Comparison of ENCODE assay signal across 14 cellular contexts in genomic region chr22:19666663-19667593, GRCh38. TPM values are rescaled to one million over a fixed set of nuclear protein-coding genes. Genes with fewer than 3 reads are reported as not detected.
DNase-seq lines count a peak whose midpoint lies in the region; ATAC-seq, FAIRE-seq and TF ChIP-seq lines count a peak whose summit lies in the region.
"Had no signal": no experiment of that assay in that cellular context is flagged by ENCODE, and none has a peak within 500 bp of the region (broad histone marks: within the 10 kb centered on the region; RNA-seq: fewer than 3 reads in every experiment).

No MANE protein-coding gene starts in this region.

- H3K4me2 ChIP-seq in GM23338: no peak overlapping the region
- H3K4me2 ChIP-seq in K562 (ENCODE audit: insufficient read depth, low read length): no peak overlapping the region

- H3K4me3 Mint-ChIP-seq in GM23338: no peak overlapping the region
- H3K4me3 Mint-ChIP-seq: activated B cell treated with CpG ODN at 0.5 μM for 24 hours; CD8-positive, alpha-beta memory T cell had no signal

- H3K27ac Mint-ChIP-seq in GM23338: no peak overlapping the region
- H3K27ac Mint-ChIP-seq: activated B cell treated with CpG ODN at 0.5 μM for 24 hours; CD8-positive, alpha-beta memory T cell had no signal

- H3K9me3 Mint-ChIP-seq in GM23338: peaks cover 4% of the 10 kb centered on the region; the same call in 1 of the 3 replicates
- H3K9me3 Mint-ChIP-seq: activated B cell treated with CpG ODN at 0.5 μM for 24 hours; CD8-positive, alpha-beta memory T cell had no signal

- H3K9me2 ChIP-seq in GM23338 (ENCODE audit: insufficient read depth): peaks cover 9% of the 10 kb centered on the region

- intact Hi-C loops in K562 (cut with micrococcal nuclease): loop anchor here (10.0 kb wide), 2 partner anchors 48 to 62 kb away; partner anchors contain the start of gene SEPTIN5
- intact Hi-C loops in spleen (cut with DNase I; ENCODE audit: low total_unique reads): no loop called here

- H3K27me3 Mint-ChIP-seq in GM23338 (ENCODE audit: insufficient read depth, low read depth, poor library complexity): peaks cover 8% of the 10 kb centered on the region

- H3K4me3 ChIP-seq in GM23338: no peak overlapping the region
- H3K4me3 ChIP-seq in K562: no peak overlapping the region
- no peak overlapping the region for H3K4me3 ChIP-seq in fibroblast of pulmonary artery (replicated peaks; ENCODE audit: low read depth, low read length)
- no peak overlapping the region for H3K4me3 ChIP-seq in spleen

- no peaks in the 10 kb centered on the region for H3F3A ChIP-seq in GM23338 (replicated peaks; ENCODE audit: low read depth)

- TF ChIP-seq RAD21 in K562 (CRISPR knock-in tag; conservative IDR thresholded peaks at IDR 0.05 in 1 of 2, IDR thresholded peaks at IDR 0.05 in 1 of 2): no peak; a peak in 1 of 4 replicates

- no peak for FAIRE-seq in K562 (lab: Jason Lieb, UNC)

- CTCF ChIA-PET in K562 (lab: Yijun Ruan, JAX; ENCODE audit: low intra/inter-chr PET ratio): interaction anchor here (0.7 kb wide), 1 partner anchor 109 kb away, joined by 3 read pairs; no protein-coding TSS in a partner anchor

- H3K36me3 ChIP-seq in GM23338 (ENCODE audit: insufficient read depth) (no peaks in the 10 kb centered on the region), K562 (ENCODE audit: control insufficient read depth, insufficient read depth, low read length) (no peaks in the 10 kb centered on the region), spleen (no peaks in the 10 kb centered on the region)

- H3K4me1 ChIP-seq in GM23338 (ENCODE audit: insufficient read depth) (peaks cover 3% of the 10 kb centered on the region; the same call in 1 of the 2 replicates), K562 (replicated peaks in 1 of 2; ENCODE audit: control insufficient read depth in 2 of 2, insufficient read depth in 2 of 2, low read length in 2 of 2) (peaks cover 15 to 19% of the 10 kb centered on the region in 2 experiments), spleen (peaks cover 0 to 11% (median 8%) of the 10 kb centered on the region in 6 donors)

- 11% methylated on average over 21 of the region's 21 CpGs for WGBS in K562 (ENCODE audit: insufficient coverage, low coverage, missing lambda C conversion rate)
- 76 to 83% (median 82%) methylated on average over 21 of the region's 21 CpGs for WGBS in spleen, 5 donors

- H4K20me1 ChIP-seq in GM23338 (replicated peaks; ENCODE audit: insufficient read depth) (no peaks in the 10 kb centered on the region), K562 (replicated peaks; ENCODE audit: control insufficient read depth, insufficient read depth, low read length) (no peaks in the 10 kb centered on the region)

- peak overlapping the region in 1 of 2 experiments; percentile 39; a peak in 2 of 4 replicates for H3K9ac ChIP-seq in K562 (ENCODE audit: insufficient read depth in 1 of 2, low read depth in 2 of 2, low read length in 2 of 2)

- TF ChIP-seq CTCF in GM23338 (conservative IDR thresholded peaks at IDR 0.05; ENCODE audit: low read depth in 2 of 2) (no peak), K562 (IDR thresholded peaks at IDR 0.05 in 2 of 3, conservative IDR thresholded peaks at IDR 0.05 in 1 of 3; ENCODE audit: insufficient read depth in 2 of 3, low read depth in 1 of 3, low read length in 3 of 3) (no peak), fibroblast of pulmonary artery (IDR thresholded peaks at IDR 0.05; ENCODE audit: low read length, missing control alignments) (no peak), spleen (IDR thresholded peaks at IDR 0.05 in 8 of 11, conservative IDR thresholded peaks at IDR 0.05 in 3 of 11) (no peak)

- in situ Hi-C loops in K562 (cut with MboI): no loop called here

- H3K79me2 ChIP-seq in GM23338 (replicated peaks; ENCODE audit: insufficient read depth) (no peaks in the 10 kb centered on the region), K562 (ENCODE audit: control insufficient read depth, insufficient read depth, low read length) (no peaks in the 10 kb centered on the region)

- TF ChIP-seq POLR2A in K562 (conservative IDR thresholded peaks at IDR 0.05): no peak
- TF ChIP-seq POLR2A in spleen (IDR thresholded peaks at IDR 0.05): no peak

- DNase-seq in GM23338 (ENCODE audit: low spot score) (no peak), K562 (ENCODE audit: extremely low read depth in 1 of 4, low spot score in 3 of 4) (peak in 3 of 4 experiments; percentile 38 to 46 (median 40)), fibroblast of pulmonary artery (ENCODE audit: low read depth) (peak; percentile 73), smooth muscle cell of the brain vasculature (ENCODE audit: low read depth, low spot score) (peak; percentile 18), NCI-H82 (lab: John Stamatoyannopoulos, UW) (no peak), NCI-H345 (lab: John Stamatoyannopoulos, UW) (no peak), spleen (no peak)
- DNase-seq: activated B cell treated with CpG ODN at 0.5 μM for 24 hours; CD8-positive, alpha-beta memory T cell; right cardiac atrium; stimulated activated CD4-positive, alpha-beta T cell treated with anti-CD3 and anti-CD28 coated beads, Interleukin-4, amount 100 ng/mL, for 1 hour; stimulated activated CD8-positive, alpha-beta memory T cell treated with anti-CD3 and anti-CD28 coated beads, Interleukin-4, amount 100 ng/mL, for 48 hours; T-helper 1 cell had no signal

- TF ChIP-seq EP300 in K562 (IDR thresholded peaks at IDR 0.05; ENCODE audit: low read length): no peak

- H3K9me1 ChIP-seq in K562 (ENCODE audit: control insufficient read depth, insufficient read depth, low read length): no peaks in the 10 kb centered on the region

- peak overlapping the region; percentile 28; the same call in 1 of the 2 replicates for H2AFZ ChIP-seq in GM23338
- H2AFZ ChIP-seq in K562 (ENCODE audit: low read depth, low read length): peak overlapping the region; percentile 3; the same call in 1 of the 2 replicates

- H3K27me3 ChIP-seq in GM23338 (ENCODE audit: insufficient read depth) (no peaks in the 10 kb centered on the region), K562 (ENCODE audit: control insufficient read depth in 2 of 2, insufficient read depth in 2 of 2, low read length in 2 of 2) (peaks cover 79 to 88% of the 10 kb centered on the region in 2 experiments), spleen (replicated peaks in 1 of 7) (peaks cover 0 to 16% (median 0%) of the 10 kb centered on the region in 7 donors)

- H3K9me3 ChIP-seq in K562 (replicated peaks; ENCODE audit: control insufficient read depth, insufficient read depth, low read depth, low read length) (peaks cover 3% of the 10 kb centered on the region; the same call in 1 of the 2 replicates), spleen (peaks cover 0 to under 1% (median 0%) of the 10 kb centered on the region in 8 donors)

- no peak overlapping the region for H3K27ac ChIP-seq in GM23338 (ENCODE audit: low read depth)
- H3K27ac ChIP-seq in K562 (ENCODE audit: extremely low read depth, low read depth, low read length): no peak overlapping the region
- H3K27ac ChIP-seq in spleen: no peak overlapping the region

- no peaks in the 10 kb centered on the region for H3K36me3 Mint-ChIP-seq in GM23338 (ENCODE audit: low read depth)
- H3K36me3 Mint-ChIP-seq: CD8-positive, alpha-beta memory T cell had no signal

- no peak for ATAC-seq in GM23338
- no peak for ATAC-seq in K562
- ATAC-seq in GM18498 (IDR thresholded peaks at IDR 0.05; ENCODE audit: unreplicated experiment): no peak
- ATAC-seq: right cardiac atrium had no signal

- peaks cover 27% of the 10 kb centered on the region for H3K4me1 Mint-ChIP-seq in GM23338
- H3K4me1 Mint-ChIP-seq: activated B cell treated with CpG ODN at 0.5 μM for 24 hours; CD8-positive, alpha-beta memory T cell had no signal

- no TSS peak for BruUV-seq in K562 (replicated peaks; lab: Mats Ljungman, UMichigan)

- POLR2A ChIA-PET in K562 (lab: Yijun Ruan, JAX): interaction anchor here (0.6 to 7.8 kb wide), 10 partner anchors 10 to 488 kb away, joined by 3 to 80 read pairs (median 4); partner anchors contain the start of gene SLC25A1

RNA-seq across cellular contexts. Expression of gene SEPTIN5, which starts 47.4 kb away (rescaled TPM):
- total RNA-seq in GM23338 (2014; rRNA removed; shearing (Covaris generic)): 7.7 and 17.2 TPM in 2 replicates
- polyA plus RNA-seq in GM23338 (2016; fragmentation: Nextera tagmentation; extraction: Ambion mirVana): 4.3 and 5.6 TPM in 2 replicates
- total RNA-seq in K562 (2011; cell fraction: chromatin; rRNA removed; ENCODE audit: low replicate concordance): 625 and 1,610 TPM in 2 replicates
- total RNA-seq in K562 (2011; cell fraction: nucleolus; rRNA removed): 538 and 650 TPM in 2 replicates
- 407 and 495 TPM in 2 replicates for total RNA-seq in K562 (2011; cell fraction: nucleoplasm; rRNA removed)
- total RNA-seq in K562 (2014; rRNA removed): 116 and 125 TPM in 2 replicates
- total RNA-seq in K562 (2014; rRNA removed; fragmentation: Illumina TruSeq; extraction: Trizol): 92.5 and 94.6 TPM in 2 replicates
- 28.1 and 34.9 TPM in 2 replicates for total RNA-seq in K562 (2015; rRNA removed; fragmentation: Illumina TruSeq; extraction: Trizol)
- 177 and 195 TPM in 2 replicates for total RNA-seq in K562 (2021)
- 119 and 238 TPM in 2 replicates for polyA plus RNA-seq in K562 (2011; rRNA removed)
- polyA plus RNA-seq in K562 (2011; cell fraction: cytosol; rRNA removed): 143 and 156 TPM in 2 replicates
- 671 and 957 TPM in 2 replicates for polyA plus RNA-seq in K562 (2011; cell fraction: nucleus; rRNA removed)
- 122 and 123 TPM in 2 replicates for polyA plus RNA-seq in K562 (2012)
- 135 and 164 TPM in 2 replicates for polyA plus RNA-seq in K562 (2014; fragmentation: Illumina TruSeq; extraction: Trizol)
- polyA plus RNA-seq in K562 (2014; fragmentation: Nextera tagmentation; extraction: Ambion mirVana): 1 to 10 TPM in 1 of 2 experiments, under 1 TPM in 1; 0.03 to 1.9 TPM
- 129 and 135 TPM in 2 replicates for polyA plus RNA-seq in K562 (2014; rRNA removed)
- 306 and 458 TPM in 2 replicates for polyA minus RNA-seq in K562 (2011; rRNA and poly(A)+ RNA removed)
- 83.2 and 205 TPM in 2 replicates for polyA minus RNA-seq in K562 (2011; cell fraction: cytosol; rRNA and poly(A)+ RNA removed)
- polyA minus RNA-seq in K562 (2011; cell fraction: nucleus; rRNA and poly(A)+ RNA removed): 284 and 666 TPM in 2 replicates
- 10 to 100 TPM in 6 of 7 donors, 1 to 10 TPM in 1; 9.2 to 19.2 (median 13.1) TPM for total RNA-seq in spleen
- 1 to 10 TPM; 4.0 to 7.5 (median 4.3) TPM for polyA plus RNA-seq in spleen
- total RNA-seq: activated B cell treated with CpG ODN at 0.5 μM for 24 hours had no signal
- polyA plus RNA-seq: CD8-positive, alpha-beta memory T cell had no signal

RNA-seq across cellular contexts. Expression of gene GP1BB, which starts 56.4 kb away (rescaled TPM):
- 1.3 TPM in 1 of 2 replicates, not detected in the other for total RNA-seq in GM23338 (2014; rRNA removed; shearing (Covaris generic))
- polyA plus RNA-seq in GM23338 (2016; fragmentation: Nextera tagmentation; extraction: Ambion mirVana) (0.53 and 1.1 TPM in 2 replicates), K562 (2011; rRNA removed) (9.2 and 33.6 TPM in 2 replicates), K562 (2014; fragmentation: Illumina TruSeq; extraction: Trizol) (1.6 and 15.2 TPM in 2 replicates), K562 (2014; fragmentation: Nextera tagmentation; extraction: Ambion mirVana) (1 to 10 TPM in 1 of 2 experiments, under 1 TPM in 1; 0.69 to 1.1 TPM), K562 (2014; rRNA removed) (110 and 150 TPM in 2 replicates), spleen (1 to 10 TPM; 4.2 to 5.1 (median 4.8) TPM)
- 12.5 and 89.3 TPM in 2 replicates for total RNA-seq in K562 (2011; cell fraction: chromatin; rRNA removed; ENCODE audit: low replicate concordance)
- total RNA-seq in K562 (2011; cell fraction: nucleolus; rRNA removed): 145 and 149 TPM in 2 replicates
- total RNA-seq in K562 (2011; cell fraction: nucleoplasm; rRNA removed): 44.7 and 52.3 TPM in 2 replicates
- total RNA-seq in K562 (2014; rRNA removed) (85.2 and 90.0 TPM in 2 replicates), K562 (2014; rRNA removed; fragmentation: Illumina TruSeq; extraction: Trizol) (2.1 and 2.8 TPM in 2 replicates), K562 (2015; rRNA removed; fragmentation: Illumina TruSeq; extraction: Trizol) (1.6 and 5.2 TPM in 2 replicates), K562 (2021) (139 and 162 TPM in 2 replicates), spleen (10 to 100 TPM in 6 of 7 donors, 1 to 10 TPM in 1; 6.9 to 25.4 (median 16.5) TPM)
- polyA plus RNA-seq in K562 (2011; cell fraction: cytosol; rRNA removed): 60.0 and 286 TPM in 2 replicates
- 103 and 165 TPM in 2 replicates for polyA plus RNA-seq in K562 (2011; cell fraction: nucleus; rRNA removed)
- 49.9 and 97.0 TPM in 2 replicates for polyA plus RNA-seq in K562 (2012)
- 2.4 and 2.8 TPM in 2 replicates for polyA minus RNA-seq in K562 (2011; rRNA and poly(A)+ RNA removed)
- polyA minus RNA-seq in K562 (2011; cell fraction: cytosol; rRNA and poly(A)+ RNA removed): 43.2 and 113 TPM in 2 replicates
- polyA minus RNA-seq in K562 (2011; cell fraction: nucleus; rRNA and poly(A)+ RNA removed): 19.4 and 37.3 TPM in 2 replicates
- total RNA-seq: activated B cell treated with CpG ODN at 0.5 μM for 24 hours; CD8-positive, alpha-beta memory T cell had no signal
- polyA plus RNA-seq: CD8-positive, alpha-beta memory T cell had no signal

Comparison
In these comparisons a context has a peak if more than half of its experiments do, and no peak if none do; other contexts are left out.
1. DNase-seq: peak in K562 (3 of 4), fibroblast of pulmonary artery (single experiment) and smooth muscle cell of the brain vasculature (single experiment); none in GM23338 (single experiment), NCI-H82 (single experiment), NCI-H345 (single experiment) and spleen (single experiment).